In genomic region chr2:163011035-163011434, GRCh38 we compare ENCODE assay signal across 15 cellular contexts.
"Had no signal": no experiment of that assay in that cellular context is flagged by ENCODE, and none has a peak within 500 bp of the region (broad histone marks: within the 10 kb centered on the region; RNA-seq: fewer than 3 reads in every experiment).

No MANE protein-coding gene starts in this region.

- ATAC-seq: gastroesophageal sphincter; heart right ventricle; left cardiac atrium; stimulated activated naive B cell treated with anti-CD40 and anti-IgM and Interleukin-4, amounts not matched to agents 10 μg/mL and 1 μg/mL and 100 μg/mL, for 72 hours; WTC11 had no signal

- DNase-seq: activated CD4-positive, alpha-beta memory T cell treated with anti-CD3 and anti-CD28 coated beads, Interleukin-2, amount 10 ng/mL, durations not matched to agents 7 days and 5 days; activated CD4-positive, alpha-beta T cell treated with anti-CD3 and anti-CD28 coated beads for 4 hours; activated effector memory CD4-positive, alpha-beta T cell treated with anti-CD3 and anti-CD28 coated beads, Interleukin-2, amount 50 U/mL, for 16 hours; activated T-cell treated with anti-CD3 and anti-CD28 coated beads, Interleukin-2, amount 50 U/mL, for 48 hours; adrenal gland; heart right ventricle; left cardiac atrium; lower lobe of right lung; nephron progenitor cell; occipital lobe; stimulated activated CD4-positive, alpha-beta T cell treated with anti-CD3 and anti-CD28 coated beads, Interleukin-2, amount 100 ng/mL, for 48 hours; stimulated activated naive B cell treated with anti-CD40 and anti-IgM and Interleukin-4, amounts not matched to agents 10 μg/mL and 1 μg/mL and 100 μg/mL, for 72 hours; tibial artery had no signal
